ENCODE assay signal across 1 cellular context in genomic region chr22:39245130-39246039, GRCh38.
TF ChIP-seq lines count a peak whose summit lies in the region.

No MANE protein-coding gene starts in this region.

TF ChIP-seq in K562, 482 proteins besides CTCF, POLR2A, EP300 and RAD21 (continued from another document):
- TF ChIP-seq, protein P1, sequence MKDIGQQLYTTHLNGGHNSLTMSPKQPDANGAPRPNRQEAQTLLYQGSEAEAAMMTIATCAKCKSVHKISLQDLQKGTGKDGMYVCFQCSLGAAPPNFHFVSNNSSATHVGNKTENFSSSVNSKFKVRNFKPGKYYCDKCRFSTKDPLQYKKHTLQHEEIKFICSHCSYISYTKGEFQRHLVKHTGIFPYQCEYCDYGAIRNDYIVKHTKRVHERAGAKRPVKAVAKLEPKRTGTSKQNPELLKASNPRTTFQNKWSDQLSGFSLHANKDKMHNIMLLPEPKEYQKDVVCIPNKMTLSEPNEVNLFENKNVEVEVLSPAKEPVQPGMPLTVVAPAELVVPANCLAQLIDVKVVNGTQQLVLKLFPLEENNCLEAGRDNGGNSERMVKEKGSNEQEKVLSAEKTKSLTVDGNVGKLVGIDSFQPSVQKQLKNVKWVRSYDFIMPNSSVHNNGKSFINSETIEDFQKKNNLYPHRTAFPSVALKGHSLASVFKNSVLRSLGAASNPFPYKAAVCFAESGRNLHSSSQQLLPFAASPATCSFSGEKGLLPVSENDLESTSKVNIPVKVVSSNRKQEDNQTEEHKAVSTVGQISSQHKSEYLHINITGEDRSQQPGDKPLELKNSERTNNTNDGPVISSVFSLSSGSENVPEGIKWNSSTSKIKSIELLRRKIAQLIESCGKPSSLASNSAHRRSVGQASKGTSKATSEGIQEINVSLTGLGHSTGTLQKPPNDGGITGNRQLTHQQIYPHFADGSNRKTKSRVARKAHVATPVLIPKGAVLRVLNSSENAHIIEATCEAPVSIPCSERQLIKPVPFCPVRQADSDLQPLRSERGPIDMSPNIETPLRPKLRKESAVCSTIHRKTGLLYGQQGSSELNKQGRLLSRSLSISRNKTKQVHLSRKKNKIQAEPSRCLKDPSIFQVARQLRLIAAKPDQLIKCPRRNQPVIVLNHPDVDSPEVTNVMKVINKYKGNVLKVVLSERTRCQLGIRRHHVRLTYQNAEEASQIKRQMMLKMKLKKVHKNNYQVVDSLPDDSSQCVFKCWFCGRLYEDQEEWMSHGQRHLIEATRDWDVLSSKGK (CRISPR knock-in tag; IDR thresholded peaks at IDR 0.05), result no peak
- TF ChIP-seq KLF16 (IDR thresholded peaks at IDR 0.05), result no peak
- peak; percentile 36; the same call in 1 of the 2 replicates for TF ChIP-seq USF1 (CRISPR knock-in tag; IDR thresholded peaks at IDR 0.05)
- TF ChIP-seq ZBTB7A (IDR thresholded peaks at IDR 0.05; ENCODE audit: borderline replicate concordance, control insufficient read depth, low read depth, low read length), result peak; percentile 7; the same call in 1 of the 2 replicates
- no peak for TF ChIP-seq HNRNPK (IDR thresholded peaks at IDR 0.05; ENCODE audit: low read depth, low read length, poor library complexity, severe bottlenecking)
